8 cellular contexts compared by ENCODE assay signal in genomic region chr14:104650057-104650980, GRCh38. TPM values are rescaled to one million over a fixed set of nuclear protein-coding genes. Genes with fewer than 3 reads are reported as not detected.
A peak's percentile ranks its signal among the peaks of the same experiment; 100 is the strongest.
DNase-seq lines count a peak whose midpoint lies in the region; ATAC-seq and TF ChIP-seq lines count a peak whose summit lies in the region.

No MANE protein-coding gene starts in this region.

- TF ChIP-seq CTCF in epithelial cell of proximal tubule (conservative IDR thresholded peaks at IDR 0.05; ENCODE audit: low read depth, low read length): peak; percentile 94

- peaks cover 39 to 59% (median 52%) of the 10 kb centered on the region in 11 experiments for H3K9me3 ChIP-seq in BLaER1 treated with 17β-estradiol and CSF1 and Interleukin-3, amounts not matched to agents 10 nM and 100 nM (replicated peaks in 1 of 11)
- no peaks in the 10 kb centered on the region for H3K9me3 ChIP-seq in mucosa of rectum (ENCODE audit: control insufficient read depth in 2 of 2, low read length in 2 of 2)

- DNase-seq in NCI-H128 (lab: John Stamatoyannopoulos, UW; ENCODE audit: unreplicated experiment) (peak; percentile 65), epithelial cell of proximal tubule (ENCODE audit: low read depth) (no peak), SKM-1 treated with dmso at 0.1 percent for 144 hours (lab: John Stamatoyannopoulos, UW; ENCODE audit: unreplicated experiment) (no peak)
- DNase-seq in activated CD8-positive, alpha-beta memory T cell treated with anti-CD3 and anti-CD28 coated beads, Interleukin-2, amount 50 U/mL, for 48 hours: peak; percentile 92
- peak; percentile 25 to 42 for DNase-seq in stimulated activated CD8-positive, alpha-beta memory T cell treated with anti-CD3 and anti-CD28 coated beads, Interleukin-4, amount 100 ng/mL, for 4 hours (ENCODE audit: low read depth in 2 of 2, low spot score in 1 of 2)

- peak overlapping the region; percentile 85 to 99 (median 92) for H3K4me2 ChIP-seq in BLaER1 treated with 17β-estradiol and CSF1 and Interleukin-3, amounts not matched to agents 10 nM and 100 nM

- peak overlapping the region; percentile 75 to 87 (median 83) for H3K9ac ChIP-seq in BLaER1 treated with 17β-estradiol and CSF1 and Interleukin-3, amounts not matched to agents 10 nM and 100 nM
- H3K9ac ChIP-seq in mucosa of rectum (ENCODE audit: low read depth in 1 of 2, low read length in 2 of 2): peak overlapping the region; percentile 17 to 31

- H3K4me1 ChIP-seq in BLaER1 treated with 17β-estradiol and CSF1 and Interleukin-3, amounts not matched to agents 10 nM and 100 nM: peaks cover 45 to 60% (median 52%) of the 10 kb centered on the region in 10 experiments
- H3K4me1 ChIP-seq in mucosa of rectum (ENCODE audit: control insufficient read depth in 2 of 2, insufficient read depth in 2 of 2, low read length in 2 of 2): peaks cover 0 to 2% of the 10 kb centered on the region in 2 donors

- peak overlapping the region; percentile 60 to 76 (median 66) for H3K4me3 ChIP-seq in BLaER1 treated with 17β-estradiol and CSF1 and Interleukin-3, amounts not matched to agents 10 nM and 100 nM
- H3K4me3 ChIP-seq in epithelial cell of proximal tubule (ENCODE audit: low read depth, low read length): peak overlapping the region; percentile 62
- peak overlapping the region; percentile 52 to 57 for H3K4me3 ChIP-seq in mucosa of rectum (ENCODE audit: low read length in 2 of 2)

- peak overlapping the region; percentile 60 to 90 (median 82); a peak in 21 of 22 replicates for H3K27ac ChIP-seq in BLaER1 treated with 17β-estradiol and CSF1 and Interleukin-3, amounts not matched to agents 10 nM and 100 nM
- H3K27ac ChIP-seq in mucosa of rectum (ENCODE audit: low read depth in 2 of 2, low read length in 2 of 2): no peak overlapping the region

- H3K27me3 ChIP-seq in BLaER1 treated with 17β-estradiol and CSF1 and Interleukin-3, amounts not matched to agents 10 nM and 100 nM: no peaks in the 10 kb centered on the region
- H3K27me3 ChIP-seq in mucosa of rectum (ENCODE audit: control insufficient read depth in 2 of 2, insufficient read depth in 2 of 2, low read length in 2 of 2): no peaks in the 10 kb centered on the region

- H3K36me3 ChIP-seq in BLaER1 treated with 17β-estradiol and CSF1 and Interleukin-3, amounts not matched to agents 10 nM and 100 nM: peaks cover 0 to 20% (median 7%) of the 10 kb centered on the region in 11 experiments; a peak in 9 of 22 replicates
- no peaks in the 10 kb centered on the region for H3K36me3 ChIP-seq in mucosa of rectum (ENCODE audit: control insufficient read depth in 2 of 2, insufficient read depth in 2 of 2, low read length in 2 of 2)

- peak; percentile 60 for ATAC-seq in GM21360 (IDR thresholded peaks at IDR 0.05; ENCODE audit: unreplicated experiment)

- no peaks in the 10 kb centered on the region for H4K20me1 ChIP-seq in BLaER1 treated with 17β-estradiol and CSF1 and Interleukin-3, amounts not matched to agents 10 nM and 100 nM

RNA-seq across cellular contexts. Expression of gene INF2, which starts 39.1 kb away (rescaled TPM):
- 100 and 130 TPM in 2 replicates for total RNA-seq in epithelial cell of proximal tubule

RNA-seq across cellular contexts. Expression of gene TMEM179, which starts 45.7 kb away (rescaled TPM):
- not detected in 2 replicates for total RNA-seq in epithelial cell of proximal tubule

Comparison
In these comparisons a context has a peak if more than half of its experiments do, and no peak if none do; other contexts are left out.
1. H3K27ac ChIP-seq: peak in BLaER1 treated with 17β-estradiol and CSF1 and Interleukin-3, amounts not matched to agents 10 nM and 100 nM (11 of 11); none in mucosa of rectum (0 of 2).
2. DNase-seq: peak in NCI-H128 (single experiment), activated CD8-positive, alpha-beta memory T cell treated with anti-CD3 and anti-CD28 coated beads, Interleukin-2, amount 50 U/mL, for 48 hours (single experiment) and stimulated activated CD8-positive, alpha-beta memory T cell treated with anti-CD3 and anti-CD28 coated beads, Interleukin-4, amount 100 ng/mL, for 4 hours (2 of 2); none in epithelial cell of proximal tubule (single experiment) and SKM-1 treated with dmso at 0.1 percent for 144 hours (single experiment).
3. Peak in every context shown above with its lines, with median percentiles within 50 percentile points of each other: H3K4me3 ChIP-seq.